ENCODE assay signal across 1 cellular context in the genomic region with DNA sequence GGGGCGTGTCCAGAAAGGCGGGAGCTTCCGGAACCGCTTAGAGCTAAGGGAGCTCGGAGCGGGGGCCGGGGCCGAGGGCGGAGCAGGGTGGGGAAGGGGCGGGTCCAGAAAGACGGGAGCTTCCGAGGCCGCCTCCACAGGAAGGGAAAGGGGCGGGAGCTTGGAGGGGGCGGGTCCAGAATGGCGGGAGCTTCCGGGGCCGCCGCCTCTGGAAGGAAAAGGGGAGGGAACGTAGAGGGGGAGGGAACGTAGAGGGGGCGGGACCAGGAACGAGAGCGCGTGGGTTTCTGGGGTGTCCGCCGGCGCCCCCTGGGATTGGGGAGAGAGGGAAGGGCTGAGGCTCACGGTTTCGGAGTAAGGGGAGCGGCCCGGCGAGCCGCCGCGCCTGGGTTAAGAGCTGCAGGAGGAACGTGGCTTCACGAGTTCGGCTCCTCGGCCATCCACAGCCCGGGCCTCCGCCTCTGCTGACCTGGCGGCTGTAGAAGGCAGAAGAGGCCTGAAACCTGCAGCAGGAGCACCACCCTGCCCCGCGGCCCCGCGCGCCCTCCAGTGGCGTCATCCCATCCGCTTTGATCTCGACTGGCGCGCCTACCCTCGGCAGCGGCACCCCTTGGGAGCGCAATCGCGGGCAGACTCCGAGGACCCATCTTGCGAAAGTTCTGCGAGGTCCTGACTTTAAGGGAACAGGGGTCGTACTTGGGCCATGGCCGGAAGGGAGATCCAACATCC.
TF ChIP-seq lines count a peak whose summit lies in the region.

No MANE protein-coding gene starts in this region.

TF ChIP-seq in neural cell, 6 proteins besides CTCF, POLR2A, EP300 and RAD21 (continued from another document):
- TF ChIP-seq SMC3 (conservative IDR thresholded peaks at IDR 0.05; ENCODE audit: poor library complexity): peak; percentile 79
